In genomic region chr5:96875805-96876291, GRCh38 we compare ENCODE assay signal across 1 cellular context.
TF ChIP-seq lines count a peak whose summit lies in the region.

No MANE protein-coding gene starts in this region.

TF ChIP-seq in HepG2, 621 proteins besides CTCF, POLR2A, EP300 and RAD21 (continued from another document and continues in another):
- TF ChIP-seq HNF1A (IDR thresholded peaks at IDR 0.05; ENCODE audit: low read depth): no peak
- no peak for TF ChIP-seq HNF1A (CRISPR knock-in tag; IDR thresholded peaks at IDR 0.05; ENCODE audit: borderline replicate concordance)
- no peak for TF ChIP-seq IKZF1 (IDR thresholded peaks at IDR 0.05)
- TF ChIP-seq ZNF333 (CRISPR knock-in tag; IDR thresholded peaks at IDR 0.05; ENCODE audit: borderline replicate concordance): no peak
- TF ChIP-seq DBP (CRISPR knock-in tag; IDR thresholded peaks at IDR 0.05; ENCODE audit: not compliant biosample characterization): no peak
- TF ChIP-seq ZNF691 (CRISPR knock-in tag; IDR thresholded peaks at IDR 0.05; ENCODE audit: borderline replicate concordance, low read depth): no peak
- 0 out of 2 replicates have a peak, but pooled peaks have one; percentile 21 for TF ChIP-seq RXRB (CRISPR knock-in tag; IDR thresholded peaks at IDR 0.05; ENCODE audit: borderline replicate concordance)
- no peak for TF ChIP-seq REXO4 (CRISPR knock-in tag; IDR thresholded peaks at IDR 0.05; ENCODE audit: borderline replicate concordance)
- no peak for TF ChIP-seq ZNF619 (CRISPR knock-in tag; IDR thresholded peaks at IDR 0.05)
- no peak for TF ChIP-seq ZBTB39 (CRISPR knock-in tag; IDR thresholded peaks at IDR 0.05)
- TF ChIP-seq ZNF317 (CRISPR knock-in tag; IDR thresholded peaks at IDR 0.05): 0 out of 2 replicates have a peak, but pooled peaks have one; percentile 40
- TF ChIP-seq CREM (IDR thresholded peaks at IDR 0.05): peak; percentile 32; the same call in 1 of the 2 replicates
- no peak for TF ChIP-seq CREM (CRISPR knock-in tag; IDR thresholded peaks at IDR 0.05)
- no peak for TF ChIP-seq ZNF577 (CRISPR knock-in tag; IDR thresholded peaks at IDR 0.05; ENCODE audit: borderline replicate concordance, low read depth)
- TF ChIP-seq ZNF512 (CRISPR knock-in tag; IDR thresholded peaks at IDR 0.05): no peak
- TF ChIP-seq NCOA2 (CRISPR knock-in tag; IDR thresholded peaks at IDR 0.05): peak; percentile 32; the same call in 1 of the 2 replicates
- TF ChIP-seq AHDC1 (CRISPR knock-in tag; IDR thresholded peaks at IDR 0.05; ENCODE audit: borderline replicate concordance): 0 out of 2 replicates have a peak, but pooled peaks have one; percentile 31
- no peak for TF ChIP-seq ZFP36 (IDR thresholded peaks at IDR 0.05; ENCODE audit: borderline replicate concordance, low read depth, low read length, partially characterized antibody)
- TF ChIP-seq SOX6 (IDR thresholded peaks at IDR 0.05): no peak
- peak; percentile 58 for TF ChIP-seq SOX6 (CRISPR knock-in tag; IDR thresholded peaks at IDR 0.05)
- no peak for TF ChIP-seq GPBP1L1 (CRISPR knock-in tag; IDR thresholded peaks at IDR 0.05)
- no peak for TF ChIP-seq RBFOX2 (IDR thresholded peaks at IDR 0.05; ENCODE audit: low read depth, low read length)
- no peak for TF ChIP-seq RBM39 (IDR thresholded peaks at IDR 0.05; ENCODE audit: low read depth, low read length, poor library complexity, severe bottlenecking)
- 0 out of 2 replicates have a peak, but pooled peaks have one; percentile 8 for TF ChIP-seq PHF20 (CRISPR knock-in tag; IDR thresholded peaks at IDR 0.05)
- TF ChIP-seq TFE3 (CRISPR knock-in tag; IDR thresholded peaks at IDR 0.05): peak; percentile 62
- no peak for TF ChIP-seq ZNF337 (CRISPR knock-in tag; IDR thresholded peaks at IDR 0.05; ENCODE audit: borderline replicate concordance, low read depth)
- TF ChIP-seq ZKSCAN1 (IDR thresholded peaks at IDR 0.05; ENCODE audit: low read length): no peak
- no peak for TF ChIP-seq ZNF616 (CRISPR knock-in tag; IDR thresholded peaks at IDR 0.05; ENCODE audit: low read depth)
- TF ChIP-seq FLYWCH1 (CRISPR knock-in tag; IDR thresholded peaks at IDR 0.05): no peak
- TF ChIP-seq YEATS4 (CRISPR knock-in tag; IDR thresholded peaks at IDR 0.05; ENCODE audit: borderline replicate concordance): 0 out of 2 replicates have a peak, but pooled peaks have one; percentile 11
- peak; percentile 73; the same call in 1 of the 2 replicates for TF ChIP-seq ZNF710 (CRISPR knock-in tag; IDR thresholded peaks at IDR 0.05; ENCODE audit: borderline replicate concordance)
- peak; percentile 48; the same call in 1 of the 2 replicates for TF ChIP-seq POLR2G (IDR thresholded peaks at IDR 0.05; ENCODE audit: low read depth, low read length)
- TF ChIP-seq ATF5 (CRISPR knock-in tag; IDR thresholded peaks at IDR 0.05; ENCODE audit: low read depth): no peak
- TF ChIP-seq ZNF788 (CRISPR knock-in tag; IDR thresholded peaks at IDR 0.05; ENCODE audit: borderline replicate concordance): no peak
- no peak for TF ChIP-seq STAT5B (CRISPR knock-in tag; IDR thresholded peaks at IDR 0.05)
- TF ChIP-seq ZNF446 (CRISPR knock-in tag; IDR thresholded peaks at IDR 0.05): no peak
- peak; percentile 27; the same call in 1 of the 2 replicates for TF ChIP-seq ETV5 (CRISPR knock-in tag; IDR thresholded peaks at IDR 0.05; ENCODE audit: borderline replicate concordance)
- no peak for TF ChIP-seq ZNF776 (CRISPR knock-in tag; IDR thresholded peaks at IDR 0.05)
- 0 out of 2 replicates have a peak, but pooled peaks have one; percentile 44 for TF ChIP-seq HMG20A (CRISPR knock-in tag; IDR thresholded peaks at IDR 0.05; ENCODE audit: borderline replicate concordance)
